15 cellular contexts compared by ENCODE assay signal in the genomic region with DNA sequence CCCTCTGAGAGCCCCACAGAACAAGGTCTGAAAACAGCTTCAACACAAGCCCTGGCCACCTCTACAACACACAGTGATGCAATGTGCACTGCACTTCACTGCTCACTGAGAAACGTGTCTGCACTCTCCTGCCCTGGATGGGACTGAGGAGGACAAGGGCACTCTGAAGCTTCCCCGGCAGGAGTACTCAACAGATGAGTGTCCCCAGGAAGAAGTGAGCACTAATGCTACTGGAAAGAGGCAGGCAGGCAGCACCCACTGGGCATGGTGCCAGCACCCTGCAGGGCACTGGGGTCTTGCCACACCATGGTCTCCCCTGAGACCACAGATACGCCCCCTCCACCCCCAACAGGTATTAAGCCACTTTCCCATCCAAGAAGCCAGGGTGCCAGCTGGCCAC. TPM values are rescaled to one million over a fixed set of nuclear protein-coding genes. Genes with fewer than 3 reads are reported as not detected.
DNase-seq lines count a peak whose midpoint lies in the region; ATAC-seq and TF ChIP-seq lines count a peak whose summit lies in the region.
"Had no signal": no experiment of that assay in that cellular context is flagged by ENCODE, and none has a peak within 500 bp of the region (broad histone marks: within the 10 kb centered on the region; RNA-seq: fewer than 3 reads in every experiment).

No MANE protein-coding gene starts in this region.

- H3K4me3 Mint-ChIP-seq in activated CD4-positive, alpha-beta T cell treated with anti-CD3 and anti-CD28 coated beads for 36 hours = no peak overlapping the region

- CTCF ChIA-PET in activated CD4-positive, alpha-beta T cell treated with anti-CD3 and anti-CD28 coated beads for 36 hours (lab: Charles Lee) = interaction anchor here (0.6 kb wide), 1 partner anchor 13 kb away, joined by 3 read pairs; no protein-coding TSS in a partner anchor

- H3K4me1 Mint-ChIP-seq in activated CD4-positive, alpha-beta T cell treated with anti-CD3 and anti-CD28 coated beads for 36 hours = peaks cover 88% of the 10 kb centered on the region

- no peak overlapping the region for H3K27ac ChIP-seq in osteoblast (ENCODE audit: low read depth, low read length)

- no peak for TF ChIP-seq CTCF in Loucy (conservative IDR thresholded peaks at IDR 0.05; ENCODE audit: low read length)
- TF ChIP-seq CTCF in osteoblast (IDR thresholded peaks at IDR 0.05; ENCODE audit: extremely low read depth, low read depth, low read length) = no peak
- no peak for TF ChIP-seq CTCF in omental fat pad (IDR thresholded peaks at IDR 0.05)

- H3K9me3 Mint-ChIP-seq in activated CD4-positive, alpha-beta T cell treated with anti-CD3 and anti-CD28 coated beads for 36 hours (ENCODE audit: low read depth) = no peaks in the 10 kb centered on the region
- H3K9me3 Mint-ChIP-seq: activated naive CD4-positive, alpha-beta T cell treated with anti-CD3 and anti-CD28 coated beads, Interleukin-2, amount 50 U/mL, for 72 hours had no signal

- POLR2A ChIA-PET in activated CD4-positive, alpha-beta T cell treated with anti-CD3 and anti-CD28 coated beads for 36 hours (lab: Charles Lee) = interaction anchor here (0.6 to 3.0 kb wide), 2 partner anchors 36 to 307 kb away, joined by 3 to 14 read pairs; no protein-coding TSS in a partner anchor

- H3K36me3 ChIP-seq in Loucy (ENCODE audit: insufficient read depth, low read length) (no peaks in the 10 kb centered on the region), osteoblast (ENCODE audit: insufficient read depth, low read length) (no peaks in the 10 kb centered on the region)

- peaks cover 8% of the 10 kb centered on the region for H3K36me3 Mint-ChIP-seq in activated CD4-positive, alpha-beta T cell treated with anti-CD3 and anti-CD28 coated beads for 36 hours (ENCODE audit: low read depth)

- H3K4me3 ChIP-seq in Loucy (ENCODE audit: low read length, poor library complexity, severe bottlenecking) = no peak overlapping the region
- no peak overlapping the region for H3K4me3 ChIP-seq in osteoblast (ENCODE audit: insufficient read depth, low read length)

- H3K27me3 ChIP-seq in Loucy (ENCODE audit: insufficient read depth, low read length, poor library complexity, severe bottlenecking) = no peaks in the 10 kb centered on the region
- H3K27me3 ChIP-seq in osteoblast (ENCODE audit: insufficient read depth, low read length) = no peaks in the 10 kb centered on the region

- H4K20me1 ChIP-seq in Loucy (ENCODE audit: insufficient read depth, low read length, poor library complexity, severe bottlenecking) (peaks cover 50% of the 10 kb centered on the region), osteoblast (ENCODE audit: insufficient read depth, low read length) (peaks cover 92% of the 10 kb centered on the region)

- H3K79me2 ChIP-seq in Loucy (ENCODE audit: insufficient read depth, low read length) (peaks cover 95% of the 10 kb centered on the region), osteoblast (ENCODE audit: insufficient read depth, low read length) (peaks cover 99% of the 10 kb centered on the region)

- H3K9ac ChIP-seq in Loucy (ENCODE audit: low read depth, low read length, poor library complexity, severe bottlenecking) = peak overlapping the region; percentile 4

- no peak for ATAC-seq in activated CD4-positive, alpha-beta T cell treated with anti-CD3 and anti-CD28 coated beads for 36 hours
- no peak for ATAC-seq in omental fat pad (ENCODE audit: low FRiP score)
- ATAC-seq in GM18868 (IDR thresholded peaks at IDR 0.05; ENCODE audit: unreplicated experiment) = no peak
- ATAC-seq: activated naive CD4-positive, alpha-beta T cell treated with anti-CD3 and anti-CD28 coated beads, Interleukin-2, amount 50 U/mL, for 72 hours; right cardiac atrium; stimulated activated naive CD8-positive, alpha-beta T cell treated with anti-CD3 and anti-CD28 coated beads, Interleukin-15, Interleukin-2, amounts not matched to agents 100 U/mL and 50 U/mL, for 24 hours had no signal

- H3K9me2 ChIP-seq in Loucy (replicated peaks; ENCODE audit: low read depth, low read length) = no peaks in the 10 kb centered on the region

- H3K4me2 ChIP-seq in Loucy (ENCODE audit: low read depth, low read length, poor library complexity, severe bottlenecking) = no peak overlapping the region
- H3K4me2 ChIP-seq in osteoblast (ENCODE audit: insufficient read depth, low read length) = no peak overlapping the region

- H3K27me3 Mint-ChIP-seq in activated CD4-positive, alpha-beta T cell treated with anti-CD3 and anti-CD28 coated beads for 36 hours = no peaks in the 10 kb centered on the region

- no peaks in the 10 kb centered on the region for H3K9me3 ChIP-seq in Loucy (ENCODE audit: insufficient read depth, low read depth, low read length)
- H3K9me3 ChIP-seq in osteoblast (ENCODE audit: low read depth, low read length) = no peaks in the 10 kb centered on the region

- DNase-seq in activated CD4-positive, alpha-beta T cell treated with anti-CD3 and anti-CD28 coated beads for 36 hours = peak; percentile 21
- no peak for DNase-seq in activated CD4-positive, alpha-beta T cell treated with anti-CD3 and anti-CD28 coated beads, Interleukin-2, amount 50 U/mL, for 1 hour
- DNase-seq in RPMI8226 (peak; percentile 57), osteoblast (ENCODE audit: insufficient read length, low spot score, missing footprints) (peak; percentile 77), omental fat pad (ENCODE audit: low spot score) (no peak), OCI-M2 (lab: John Stamatoyannopoulos, UW; ENCODE audit: unreplicated experiment) (no peak)
- DNase-seq: GF-D8; head of caudate nucleus; stimulated activated CD4-positive, alpha-beta T cell treated with anti-CD3 and anti-CD28 coated beads, Interleukin-4, amount 100 ng/mL, for 1 hour; stimulated activated naive CD8-positive, alpha-beta T cell treated with anti-CD3 and anti-CD28 coated beads, Interleukin-15, Interleukin-2, amounts not matched to agents 100 U/mL and 50 U/mL, for 24 hours; T-helper 1 cell had no signal

- peak overlapping the region; percentile 51 for H3K27ac Mint-ChIP-seq in activated CD4-positive, alpha-beta T cell treated with anti-CD3 and anti-CD28 coated beads for 36 hours

- H2AFZ ChIP-seq in Loucy (ENCODE audit: low read length) (no peak overlapping the region), osteoblast (ENCODE audit: low read length) (no peak overlapping the region)

- intact Hi-C loops in activated CD4-positive, alpha-beta T cell treated with anti-CD3 and anti-CD28 coated beads for 36 hours (cut with DNase I, micrococcal nuclease) = loop anchor here (5.0 to 10.0 kb wide), 4 partner anchors 72 to 513 kb away; partner anchors contain the start of genes HAUS8 (in 2 of the 2), MYO9B (in 2 of the 2), SMIM7 (in 1 of the 2) and TMEM38A (in 1 of the 2)

- H3K4me1 ChIP-seq in Loucy (ENCODE audit: insufficient read depth, low read length, poor library complexity, severe bottlenecking) = peaks cover 91% of the 10 kb centered on the region
- peaks cover 27% of the 10 kb centered on the region for H3K4me1 ChIP-seq in osteoblast (ENCODE audit: insufficient read depth, low read length)

- H3F3A ChIP-seq in Loucy (ENCODE audit: low read depth) = no peaks in the 10 kb centered on the region

RNA-seq across cellular contexts. Expression of gene SLC35E1, which starts 17.7 kb away (rescaled TPM):
- total RNA-seq in activated CD4-positive, alpha-beta T cell treated with anti-CD3 and anti-CD28 coated beads for 36 hours = 10 to 100 TPM; 51.5 to 72.1 TPM
- total RNA-seq in osteoblast (38.0 and 41.5 TPM in 2 replicates), omental fat pad (10 to 100 TPM; 22.9 to 46.3 (median 36.1) TPM)

RNA-seq across cellular contexts. Expression of gene MED26, which starts 38.1 kb away (rescaled TPM):
- total RNA-seq in activated CD4-positive, alpha-beta T cell treated with anti-CD3 and anti-CD28 coated beads for 36 hours = 10 to 100 TPM; 13.6 to 14.5 TPM
- 5.8 and 6.5 TPM in 2 replicates for total RNA-seq in osteoblast
- total RNA-seq in omental fat pad = 10 to 100 TPM in 1 of 4 donors, 1 to 10 TPM in 3; 7.2 to 15.5 (median 8.2) TPM

RNA-seq across cellular contexts. Expression of gene CHERP, which starts 47.7 kb away (rescaled TPM):
- 10 to 100 TPM; 57.9 to 64.8 TPM for total RNA-seq in activated CD4-positive, alpha-beta T cell treated with anti-CD3 and anti-CD28 coated beads for 36 hours
- total RNA-seq in osteoblast = 5.8 and 6.5 TPM in 2 replicates
- 10 to 100 TPM in 2 of 4 donors, 1 to 10 TPM in 2; 5.9 to 25.1 (median 10.8) TPM for total RNA-seq in omental fat pad

Comparison
In these comparisons a context has a peak if more than half of its experiments do, and no peak if none do; other contexts are left out.
1. DNase-seq: peak in activated CD4-positive, alpha-beta T cell treated with anti-CD3 and anti-CD28 coated beads for 36 hours (single experiment), RPMI8226 (single experiment) and osteoblast (single experiment); none in activated CD4-positive, alpha-beta T cell treated with anti-CD3 and anti-CD28 coated beads, Interleukin-2, amount 50 U/mL, for 1 hour (single experiment), omental fat pad (single experiment) and OCI-M2 (single experiment).